ENCODE assay signal across 17 cellular contexts in the genomic region with DNA sequence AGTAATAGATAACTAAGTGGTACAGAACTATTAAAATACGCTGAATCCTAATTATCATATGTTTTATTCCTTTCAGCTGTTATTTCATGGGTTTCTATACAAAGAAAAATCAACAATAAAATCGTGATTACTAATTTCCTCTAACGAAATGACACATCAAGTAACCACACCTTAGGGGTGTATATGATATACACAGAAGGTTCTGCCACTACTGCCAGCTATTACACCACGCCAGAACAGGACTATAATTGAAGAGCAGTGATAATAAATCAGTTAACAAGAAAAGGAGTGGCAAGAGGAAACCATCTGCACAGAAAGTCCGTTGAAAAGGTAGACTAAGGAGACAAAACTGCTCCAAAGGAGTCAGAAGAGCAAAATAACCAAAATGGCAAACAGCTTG. TPM values are rescaled to one million over a fixed set of nuclear protein-coding genes. Genes with fewer than 3 reads are reported as not detected.
DNase-seq lines count a peak whose midpoint lies in the region; ATAC-seq, FAIRE-seq and TF ChIP-seq lines count a peak whose summit lies in the region.
"Had no signal": no experiment of that assay in that cellular context is flagged by ENCODE, and none has a peak within 500 bp of the region (broad histone marks: within the 10 kb centered on the region; RNA-seq: fewer than 3 reads in every experiment).

No MANE protein-coding gene starts in this region.

- H3K9me3 Mint-ChIP-seq in activated T-cell treated with anti-CD3 and anti-CD28 coated beads, Interleukin-2, amount 50 U/mL, for 4 hours: no peaks in the 10 kb centered on the region

- H3K79me2 ChIP-seq in PC-3 (ENCODE audit: low read length): peaks cover 85% of the 10 kb centered on the region

- H3K4me2 ChIP-seq in PC-3 (ENCODE audit: low read length): peak overlapping the region; percentile 98

- H2AFZ ChIP-seq in PC-3 (ENCODE audit: low read length): no peak overlapping the region

- intact Hi-C loops in PC-3 (cut with micrococcal nuclease): no loop called here

- DNase-seq in activated T-cell treated with anti-CD3 and anti-CD28 coated beads, Interleukin-2, amount 50 U/mL, for 4 hours: no peak
- no peak for DNase-seq in activated T-cell treated with anti-CD3 and anti-CD28 coated beads, Interleukin-2, amount 50 U/mL, for 48 hours
- DNase-seq in PC-3: no peak
- peak; percentile 69 for DNase-seq in bronchial epithelial cell (ENCODE audit: low read depth)
- DNase-seq in small intestine: peak; percentile 84
- DNase-seq: activated CD4-positive, CD25-positive, alpha-beta regulatory T cell treated with anti-CD3 and anti-CD28 coated beads, Interleukin-2, amount 50 U/mL, for 72 hours; NCI-H1092 treated with DMSO at 0.1 percent for 48 hours; NCI-H524; upper lobe of right lung had no signal

- TF ChIP-seq CTCF in PC-3 (conservative IDR thresholded peaks at IDR 0.05; ENCODE audit: low read depth, low read length): no peak
- no peak for TF ChIP-seq CTCF in bronchial epithelial cell (IDR thresholded peaks at IDR 0.05; ENCODE audit: insufficient read depth, low read length, severe bottlenecking)

- no peaks in the 10 kb centered on the region for H3K27me3 ChIP-seq in PC-3 (ENCODE audit: low read length)
- H3K27me3 ChIP-seq in bronchial epithelial cell (ENCODE audit: control insufficient read depth, insufficient read depth, low read length): no peaks in the 10 kb centered on the region
- no peaks in the 10 kb centered on the region for H3K27me3 ChIP-seq in small intestine (ENCODE audit: control insufficient read depth in 2 of 2, insufficient read depth in 2 of 2, low read length in 2 of 2)
- H3K27me3 ChIP-seq: upper lobe of right lung had no signal

- peak overlapping the region; percentile 97; the same call in 1 of the 2 replicates for H3K4me3 ChIP-seq in PC-3 (ENCODE audit: low read length)
- H3K4me3 ChIP-seq in bronchial epithelial cell (ENCODE audit: low read depth, low read length): no peak overlapping the region
- no peak overlapping the region for H3K4me3 ChIP-seq in small intestine (ENCODE audit: low read depth in 1 of 2, low read length in 2 of 2)
- H3K4me3 ChIP-seq: upper lobe of right lung had no signal

- FAIRE-seq in bronchial epithelial cell (lab: Jason Lieb, UNC) (no peak), small intestine (lab: Jason Lieb, UNC) (no peak)
- FAIRE-seq: endometrium had no signal

- H3K4me1 Mint-ChIP-seq in activated T-cell treated with anti-CD3 and anti-CD28 coated beads, Interleukin-2, amount 50 U/mL, for 4 hours (ENCODE audit: low read depth): peaks cover 56% of the 10 kb centered on the region

- H3K9me3 ChIP-seq in PC-3 (ENCODE audit: low read length) (no peaks in the 10 kb centered on the region), small intestine (ENCODE audit: control insufficient read depth, low read depth) (no peaks in the 10 kb centered on the region)
- H3K9me3 ChIP-seq: upper lobe of right lung had no signal

- CTCF ChIA-PET in PC-3 (lab: Charles Lee): no interaction called here

- H3K36me3 Mint-ChIP-seq in activated T-cell treated with anti-CD3 and anti-CD28 coated beads, Interleukin-2, amount 50 U/mL, for 4 hours (ENCODE audit: insufficient read depth): peaks cover 31% of the 10 kb centered on the region

- H3K4me1 ChIP-seq in PC-3 (ENCODE audit: insufficient read depth, low read length) (peaks cover 30% of the 10 kb centered on the region), small intestine (ENCODE audit: control insufficient read depth in 2 of 2, insufficient read depth in 1 of 2, low read depth in 1 of 2, low read length in 1 of 2) (peaks cover 14 to 15% of the 10 kb centered on the region in 2 donors)

- H3K9ac ChIP-seq in PC-3 (ENCODE audit: low read length): no peak overlapping the region

- BruUV-seq in PC-3 (replicated peaks; lab: Mats Ljungman, UMichigan): no TSS peak

- peak overlapping the region; percentile 97 for H3K4me3 Mint-ChIP-seq in activated T-cell treated with anti-CD3 and anti-CD28 coated beads, Interleukin-2, amount 50 U/mL, for 4 hours

- 6 to 41% (median 12%) methylated on average over 5 of the region's 5 CpGs for WGBS in small intestine, 3 donors

- H4K20me1 ChIP-seq in PC-3 (ENCODE audit: low read length): peaks cover 31% of the 10 kb centered on the region; the same call in 1 of the 2 replicates

- H3K27ac ChIP-seq in PC-3 (ENCODE audit: low read length) (no peak overlapping the region), small intestine (ENCODE audit: low read depth in 1 of 2, low read length in 1 of 2) (peak overlapping the region; percentile 76 to 86)
- H3K27ac ChIP-seq: upper lobe of right lung had no signal

- H3K9me2 ChIP-seq in PC-3 (replicated peaks; ENCODE audit: low read length): no peaks in the 10 kb centered on the region

- H3K36me3 ChIP-seq in PC-3 (ENCODE audit: low read depth, low read length) (peaks cover 7% of the 10 kb centered on the region), bronchial epithelial cell (ENCODE audit: control insufficient read depth, insufficient read depth, low read length) (peaks cover 4% of the 10 kb centered on the region), small intestine (ENCODE audit: control insufficient read depth in 2 of 2, insufficient read depth in 2 of 2, low read length in 2 of 2) (peaks cover under 1 to 2% of the 10 kb centered on the region in 2 donors)

- no peaks in the 10 kb centered on the region for H3F3A ChIP-seq in PC-3 (ENCODE audit: low read length, unreplicated experiment)

- POLR2A ChIA-PET in PC-3 (lab: Charles Lee; ENCODE audit: unreplicated experiment): no interaction called here

- peak in 1 of 2 donors; percentile 10 for ATAC-seq in activated T-cell treated with anti-CD3 and anti-CD28 coated beads, Interleukin-2, amount 50 U/mL, for 4 hours
- ATAC-seq in PC-3 (no peak), HG03378 (IDR thresholded peaks at IDR 0.05; ENCODE audit: unreplicated experiment) (no peak), HG03439 (IDR thresholded peaks at IDR 0.05; ENCODE audit: unreplicated experiment) (no peak), GM21529 (IDR thresholded peaks at IDR 0.05; ENCODE audit: unreplicated experiment) (no peak)
- ATAC-seq: upper lobe of right lung had no signal

- H3K27me3 Mint-ChIP-seq in activated T-cell treated with anti-CD3 and anti-CD28 coated beads, Interleukin-2, amount 50 U/mL, for 4 hours (ENCODE audit: low read depth): no peaks in the 10 kb centered on the region

RNA-seq across cellular contexts. Expression of a gene that starts 3.0 kb away (rescaled TPM):
- total RNA-seq in activated T-cell treated with anti-CD3 and anti-CD28 coated beads, Interleukin-2, amount 50 U/mL, for 4 hours: 10 to 100 TPM; 67.3 to 73.2 (median 72.1) TPM
- total RNA-seq in PC-3 (2014; rRNA removed): 32.9 and 36.3 TPM in 2 replicates
- 12.9 and 13.6 TPM in 2 replicates for total RNA-seq in bronchial epithelial cell
- polyA plus RNA-seq in small intestine: 10 to 100 TPM in 2 of 3 donors, 1 to 10 TPM in 1; 9.2 to 31.9 (median 11.9) TPM

RNA-seq across cellular contexts. Expression of a gene that starts 18.6 kb away (rescaled TPM):
- total RNA-seq in activated T-cell treated with anti-CD3 and anti-CD28 coated beads, Interleukin-2, amount 50 U/mL, for 4 hours: not detected
- total RNA-seq in PC-3 (2014; rRNA removed) (not detected in 2 replicates), bronchial epithelial cell (not detected in 2 replicates)
- polyA plus RNA-seq in small intestine: under 1 TPM in 1 of 3 donors, not detected in 2; 0.07 TPM
- total RNA-seq: Daoy, mononuclear cell, SK-MEL-5 had no signal
- polyA plus RNA-seq: AG04450 had no signal

Comparison
In these comparisons a context has a peak if more than half of its experiments do, and no peak if none do; other contexts are left out.
1. DNase-seq: peak in bronchial epithelial cell (single experiment) and small intestine (single experiment); none in activated T-cell treated with anti-CD3 and anti-CD28 coated beads, Interleukin-2, amount 50 U/mL, for 4 hours (single experiment), activated T-cell treated with anti-CD3 and anti-CD28 coated beads, Interleukin-2, amount 50 U/mL, for 48 hours (0 of 2) and PC-3 (single experiment).